21 cellular contexts compared by ENCODE assay signal in genomic region chr9:27203783-27204182, GRCh38.
"Had no signal": no experiment of that assay in that cellular context is flagged by ENCODE, and none has a peak within 500 bp of the region (broad histone marks: within the 10 kb centered on the region; RNA-seq: fewer than 3 reads in every experiment).

No MANE protein-coding gene starts in this region.

- H3K9me3 Mint-ChIP-seq: activated CD8-positive, alpha-beta T cell treated with anti-CD3 and anti-CD28 coated beads for 36 hours; activated naive CD8-positive, alpha-beta T cell treated with anti-CD3 and anti-CD28 coated beads, Interleukin-2, amount 10 ng/mL, durations not matched to agents 7 days and 5 days; T-helper 1 cell treated with Interleukin-12 subunit alpha and Interleukin-12 subunit beta and Interleukin-4 antibody, amounts not matched to agents 30 μg/mL and 1 μg/mL, for 36 hours had no signal

- H3K27me3 ChIP-seq: SJSA1 had no signal

- H3K4me1 Mint-ChIP-seq: activated naive CD8-positive, alpha-beta T cell treated with anti-CD3 and anti-CD28 coated beads, Interleukin-2, amount 10 ng/mL, durations not matched to agents 7 days and 5 days had no signal

- DNase-seq: activated CD4-positive, alpha-beta T cell treated with anti-CD3 and anti-CD28 coated beads for 4 hours; activated CD8-positive, alpha-beta memory T cell treated with anti-CD3 and anti-CD28 coated beads, Interleukin-2, amount 50 U/mL, for 48 hours; activated CD8-positive, alpha-beta T cell treated with anti-CD3 and anti-CD28 coated beads for 36 hours; activated naive CD4-positive, alpha-beta T cell treated with anti-CD3 and anti-CD28 coated beads, Interleukin-2, amount 50 U/mL, for 16 hours; activated naive CD8-positive, alpha-beta T cell treated with anti-CD3 and anti-CD28 coated beads, Interleukin-2, amount 10 ng/mL, durations not matched to agents 7 days and 5 days; activated T-cell treated with anti-CD3 and anti-CD28 coated beads, Interleukin-2, amount 50 U/mL, for 1 hour; Kasumi-1; KBM-7; NCI-H1105 treated with DMSO at 0.1 percent for 48 hours; NCI-H1436 treated with DMSO at 0.1 percent for 48 hours; NCI-H187; NCI-H2081; NCI-H446; NCI-H524; PC-3; SHP77; SW 1271 had no signal

- H3K9me3 ChIP-seq: SJSA1 had no signal

- H3K4me3 Mint-ChIP-seq: activated CD8-positive, alpha-beta T cell treated with anti-CD3 and anti-CD28 coated beads for 36 hours; activated naive CD8-positive, alpha-beta T cell treated with anti-CD3 and anti-CD28 coated beads, Interleukin-2, amount 10 ng/mL, durations not matched to agents 7 days and 5 days; T-helper 1 cell treated with Interleukin-12 subunit alpha and Interleukin-12 subunit beta and Interleukin-4 antibody, amounts not matched to agents 30 μg/mL and 1 μg/mL, for 36 hours had no signal

- H3K4me1 ChIP-seq: SJSA1 had no signal

- H3K36me3 ChIP-seq: SJSA1 had no signal

- ATAC-seq: activated CD4-positive, CD25-positive, alpha-beta regulatory T cell treated with anti-CD3 and anti-CD28 coated beads, Interleukin-2, amount 50 U/mL, for 24 hours; activated CD8-positive, alpha-beta T cell treated with anti-CD3 and anti-CD28 coated beads for 36 hours; SK-N-SH treated with all-trans-retinoic acid at 6 μM for 48 hours had no signal

- H3K27ac Mint-ChIP-seq: activated CD8-positive, alpha-beta T cell treated with anti-CD3 and anti-CD28 coated beads for 36 hours; activated naive CD8-positive, alpha-beta T cell treated with anti-CD3 and anti-CD28 coated beads, Interleukin-2, amount 10 ng/mL, durations not matched to agents 7 days and 5 days; T-helper 1 cell treated with Interleukin-12 subunit alpha and Interleukin-12 subunit beta and Interleukin-4 antibody, amounts not matched to agents 30 μg/mL and 1 μg/mL, for 36 hours had no signal

- H3K4me3 ChIP-seq: SJSA1 had no signal

- H3K36me3 Mint-ChIP-seq: activated naive CD8-positive, alpha-beta T cell treated with anti-CD3 and anti-CD28 coated beads, Interleukin-2, amount 10 ng/mL, durations not matched to agents 7 days and 5 days had no signal

- H3K27ac ChIP-seq: SJSA1 had no signal
